ENCODE assay signal across 13 cellular contexts in genomic region chr1:246482780-246483179, GRCh38. TPM values are rescaled to one million over a fixed set of nuclear protein-coding genes. Genes with fewer than 3 reads are reported as not detected.
DNase-seq lines count a peak whose midpoint lies in the region; ATAC-seq and TF ChIP-seq lines count a peak whose summit lies in the region.
"Had no signal": no experiment of that assay in that cellular context is flagged by ENCODE, and none has a peak within 500 bp of the region (broad histone marks: within the 10 kb centered on the region; RNA-seq: fewer than 3 reads in every experiment).

No MANE protein-coding gene starts in this region.

- H3K9me3 Mint-ChIP-seq in nephron (no peaks in the 10 kb centered on the region), osteocyte (ENCODE audit: unreplicated experiment) (no peaks in the 10 kb centered on the region), T-cell (no peaks in the 10 kb centered on the region)
- H3K9me3 Mint-ChIP-seq: naive thymus-derived CD8-positive, alpha-beta T cell had no signal

- peak overlapping the region; percentile 4; the same call in 1 of the 2 replicates for H3K4me3 ChIP-seq in OCI-LY3 (ENCODE audit: low read length)
- H3K4me3 ChIP-seq: thoracic aorta had no signal

- H3K79me2 ChIP-seq in OCI-LY3 (ENCODE audit: low read length): peaks cover 15% of the 10 kb centered on the region; the same call in 1 of the 2 replicates

- POLR2A ChIA-PET in T-cell (lab: Charles Lee): no interaction called here

- no peaks in the 10 kb centered on the region for H3K27me3 Mint-ChIP-seq in nephron (ENCODE audit: low read depth)
- H3K27me3 Mint-ChIP-seq in osteocyte (ENCODE audit: unreplicated experiment): no peaks in the 10 kb centered on the region
- no peaks in the 10 kb centered on the region for H3K27me3 Mint-ChIP-seq in T-cell
- H3K27me3 Mint-ChIP-seq: activated CD8-positive, alpha-beta memory T cell treated with anti-CD3 and anti-CD28 coated beads, Interleukin-2, amount 10 ng/mL, durations not matched to agents 7 days and 5 days; naive thymus-derived CD8-positive, alpha-beta T cell had no signal

- H3K4me1 Mint-ChIP-seq in nephron (peaks cover 10% of the 10 kb centered on the region), osteocyte (ENCODE audit: unreplicated experiment) (peaks cover 11% of the 10 kb centered on the region), T-cell (peaks cover 23 to 36% (median 32%) of the 10 kb centered on the region in 3 donors)

- H3K36me3 ChIP-seq in OCI-LY3 (replicated peaks; ENCODE audit: low read depth, low read length): peaks cover 4% of the 10 kb centered on the region
- H3K36me3 ChIP-seq: thoracic aorta had no signal

- ATAC-seq in GM19395 (IDR thresholded peaks at IDR 0.05; ENCODE audit: unreplicated experiment): peak; percentile 38
- ATAC-seq in HG02759 (IDR thresholded peaks at IDR 0.05; ENCODE audit: unreplicated experiment): peak; percentile 40
- no peak for ATAC-seq in T-cell (replicated peaks in 1 of 4)
- ATAC-seq: activated CD8-positive, alpha-beta memory T cell treated with anti-CD3 and anti-CD28 coated beads, Interleukin-2, amount 10 ng/mL, durations not matched to agents 7 days and 5 days; naive thymus-derived CD8-positive, alpha-beta T cell had no signal

- no peak for DNase-seq in osteocyte (ENCODE audit: extremely low spot score, unreplicated experiment)
- DNase-seq in T-cell: no peak
- DNase-seq in stimulated activated CD4-positive, alpha-beta T cell treated with anti-CD3 and anti-CD28 coated beads, Interleukin-4, amount 100 ng/mL, for 24 hours: no peak
- DNase-seq: activated CD8-positive, alpha-beta memory T cell treated with anti-CD3 and anti-CD28 coated beads, Interleukin-2, amount 10 ng/mL, durations not matched to agents 7 days and 5 days; aorta; dorsolateral prefrontal cortex; naive thymus-derived CD8-positive, alpha-beta T cell; NCI-H446 had no signal

- H4K20me1 ChIP-seq in OCI-LY3 (ENCODE audit: insufficient read depth, low read length): no peaks in the 10 kb centered on the region; the same call in 1 of the 2 replicates

- no peak overlapping the region for H3K9ac ChIP-seq in OCI-LY3 (ENCODE audit: low read length)

- H3K27me3 ChIP-seq in OCI-LY3 (ENCODE audit: low read depth, low read length): no peaks in the 10 kb centered on the region
- H3K27me3 ChIP-seq: dorsolateral prefrontal cortex had no signal

- H3K27ac ChIP-seq in OCI-LY3 (ENCODE audit: low read length): no peak overlapping the region
- H3K27ac ChIP-seq: dorsolateral prefrontal cortex, thoracic aorta had no signal

- H2AFZ ChIP-seq in OCI-LY3 (ENCODE audit: low read depth, low read length): no peak overlapping the region

- CTCF ChIA-PET in T-cell (lab: Charles Lee): no interaction called here

- H3K4me3 Mint-ChIP-seq in nephron: no peak overlapping the region
- H3K4me3 Mint-ChIP-seq in osteocyte (ENCODE audit: unreplicated experiment): no peak overlapping the region
- H3K4me3 Mint-ChIP-seq in T-cell: peak overlapping the region in 1 of 3 donors; percentile 36
- H3K4me3 Mint-ChIP-seq: activated CD8-positive, alpha-beta memory T cell treated with anti-CD3 and anti-CD28 coated beads, Interleukin-2, amount 10 ng/mL, durations not matched to agents 7 days and 5 days had no signal

- H3K4me1 ChIP-seq in OCI-LY3 (ENCODE audit: low read length): peaks cover 17% of the 10 kb centered on the region

- H3K36me3 Mint-ChIP-seq in nephron (ENCODE audit: low read depth) (no peaks in the 10 kb centered on the region), osteocyte (ENCODE audit: unreplicated experiment) (peaks cover 2% of the 10 kb centered on the region), T-cell (peaks cover under 1% of the 10 kb centered on the region)

- peak overlapping the region in 2 of 3 experiments; percentile 2 to 64 for H3K27ac Mint-ChIP-seq in nephron
- H3K27ac Mint-ChIP-seq in osteocyte (ENCODE audit: unreplicated experiment): no peak overlapping the region
- no peak overlapping the region for H3K27ac Mint-ChIP-seq in T-cell
- H3K27ac Mint-ChIP-seq: activated CD8-positive, alpha-beta memory T cell treated with anti-CD3 and anti-CD28 coated beads, Interleukin-2, amount 10 ng/mL, durations not matched to agents 7 days and 5 days had no signal

- H3K4me2 ChIP-seq in OCI-LY3 (ENCODE audit: low read length): peak overlapping the region; percentile 48

- TF ChIP-seq CTCF in OCI-LY3 (IDR thresholded peaks at IDR 0.05; ENCODE audit: low read depth, low read length) (no peak), nephron (IDR thresholded peaks at IDR 0.05; ENCODE audit: unreplicated experiment in 3 of 3) (no peak), osteocyte (IDR thresholded peaks at IDR 0.05) (no peak)

- peaks cover 3% of the 10 kb centered on the region; the same call in 1 of the 2 replicates for H3K9me3 ChIP-seq in OCI-LY3 (ENCODE audit: insufficient read depth, low read length)
- H3K9me3 ChIP-seq: thoracic aorta had no signal

RNA-seq across cellular contexts. Expression of gene SMYD3, which starts 24.3 kb away (rescaled TPM):
- total RNA-seq in osteocyte: 22.3 and 22.8 TPM in 2 replicates
- 10 to 100 TPM; 17.7 to 37.8 (median 21.9) TPM for total RNA-seq in T-cell

Comparison
In these comparisons a context has a peak if more than half of its experiments do, and no peak if none do; other contexts are left out.
1. ATAC-seq: peak in GM19395 (single experiment) and HG02759 (single experiment); none in T-cell (0 of 4).
2. H3K27ac Mint-ChIP-seq: peak in nephron (2 of 3); none in osteocyte (single experiment) and T-cell (0 of 2).